Comparison of ENCODE assay signal across 10 cellular contexts in the genomic region with DNA sequence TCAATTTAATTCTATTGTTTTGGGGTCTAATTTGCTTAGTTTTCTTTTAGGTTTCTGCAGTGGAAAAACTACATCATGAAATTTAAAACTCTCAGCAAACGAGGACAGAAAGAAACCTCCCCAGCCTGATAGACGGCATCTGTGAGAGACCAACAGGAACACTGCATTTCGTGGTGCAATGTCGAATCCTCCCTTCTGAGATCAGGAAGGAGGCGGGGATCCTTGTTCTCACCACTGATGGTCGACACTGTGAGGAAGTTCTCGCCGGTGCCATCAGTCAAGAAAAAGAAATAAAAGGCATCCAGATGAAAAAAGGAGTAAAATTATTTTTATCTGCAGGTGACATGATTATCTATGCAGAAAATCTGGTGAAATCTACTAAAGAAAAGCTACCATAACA. TPM values are rescaled to one million over a fixed set of nuclear protein-coding genes. Genes with fewer than 3 reads are reported as not detected.
DNase-seq lines count a peak whose midpoint lies in the region; ATAC-seq, FAIRE-seq and TF ChIP-seq lines count a peak whose summit lies in the region.
"Had no signal": no experiment of that assay in that cellular context is flagged by ENCODE, and none has a peak within 500 bp of the region (broad histone marks: within the 10 kb centered on the region; RNA-seq: fewer than 3 reads in every experiment).

No MANE protein-coding gene starts in this region.

- ATAC-seq in T-cell (replicated peaks in 1 of 4), result peak; percentile 63 to 90 (median 71)
- ATAC-seq: HCT116 had no signal

- no peak for FAIRE-seq in frontal cortex (lab: Jason Lieb, UNC)

- H3K4me3 Mint-ChIP-seq in T-cell (peak overlapping the region; percentile 29 to 72 (median 39)), nephron progenitor cell (no peak overlapping the region)

- H3K36me3 Mint-ChIP-seq in T-cell (peaks cover 21% of the 10 kb centered on the region), nephron progenitor cell (ENCODE audit: low read depth) (peaks cover 47% of the 10 kb centered on the region)

- H3K4me3 ChIP-seq in fibroblast of the aortic adventitia (ENCODE audit: low read depth, low read length), result no peak overlapping the region

- no peaks in the 10 kb centered on the region for H3K27me3 Mint-ChIP-seq in T-cell
- peaks cover 3% of the 10 kb centered on the region for H3K27me3 Mint-ChIP-seq in nephron progenitor cell (ENCODE audit: low read depth, poor library complexity)

- TF ChIP-seq CTCF in fibroblast of the aortic adventitia (IDR thresholded peaks at IDR 0.05; ENCODE audit: insufficient read depth, low read length) (no peak), nephron progenitor cell (IDR thresholded peaks at IDR 0.05) (no peak)

- POLR2A ChIA-PET in T-cell (lab: Charles Lee), result no interaction called here

- peaks cover 37 to 53% (median 48%) of the 10 kb centered on the region in 3 donors for H3K4me1 Mint-ChIP-seq in T-cell
- peaks cover 35% of the 10 kb centered on the region for H3K4me1 Mint-ChIP-seq in nephron progenitor cell

- CTCF ChIA-PET in T-cell (lab: Charles Lee), result no interaction called here

- H3K27ac Mint-ChIP-seq in T-cell (peak overlapping the region; percentile 13 to 71), nephron progenitor cell (no peak overlapping the region)

- H3K9me3 Mint-ChIP-seq in T-cell, result peaks cover 0 to 6% (median 3%) of the 10 kb centered on the region in 3 donors
- H3K9me3 Mint-ChIP-seq in nephron progenitor cell, result peaks cover 24% of the 10 kb centered on the region

- peak; percentile 39 for DNase-seq in activated effector memory CD4-positive, alpha-beta T cell treated with anti-CD3 and anti-CD28 coated beads, Interleukin-2, amount 50 U/mL, for 16 hours
- DNase-seq in activated effector memory CD4-positive, alpha-beta T cell treated with Interleukin-2 at 50 U/mL for 16 hours, result no peak
- DNase-seq in T-cell, result peak in 5 of 34 experiments; percentile 21 to 35 (median 28)
- DNase-seq in fibroblast of the aortic adventitia (ENCODE audit: low read depth), result peak; percentile 2
- DNase-seq in frontal cortex (ENCODE audit: low spot score in 2 of 2), result no peak
- DNase-seq in nephron progenitor cell, result no peak
- DNase-seq in GOT3 (lab: John Stamatoyannopoulos, UW), result no peak
- DNase-seq: NCI-H2171 had no signal

- peak overlapping the region; percentile 7 for H3K27ac ChIP-seq in temporal lobe (ENCODE audit: low read depth, low read length)

RNA-seq across cellular contexts. Expression of a gene that starts 16.5 kb away (rescaled TPM):
- total RNA-seq in T-cell (100 to 1,000 TPM; 182 to 225 (median 218) TPM), fibroblast of the aortic adventitia (ENCODE audit: low replicate concordance) (49.4 and 66.9 TPM in 2 replicates), temporal lobe (46.2 TPM), frontal cortex (38.3 TPM)

RNA-seq across cellular contexts. Expression of a gene that starts 16.7 kb away (rescaled TPM):
- 10 to 100 TPM; 44.3 to 60.9 (median 53.0) TPM for total RNA-seq in T-cell
- total RNA-seq in fibroblast of the aortic adventitia (ENCODE audit: low replicate concordance), result 5.6 and 13.8 TPM in 2 replicates
- total RNA-seq in temporal lobe, result 22.6 TPM
- 18.8 TPM for total RNA-seq in frontal cortex

RNA-seq across cellular contexts. Expression of a gene that starts 57.8 kb away (rescaled TPM):
- total RNA-seq in T-cell (10 to 100 TPM; 22.6 to 46.4 (median 36.9) TPM), fibroblast of the aortic adventitia (ENCODE audit: low replicate concordance) (9.9 and 13.7 TPM in 2 replicates), temporal lobe (4.9 TPM), frontal cortex (6.1 TPM)

Comparison
In these comparisons a context has a peak if more than half of its experiments do, and no peak if none do; other contexts are left out.
1. DNase-seq: peak in activated effector memory CD4-positive, alpha-beta T cell treated with anti-CD3 and anti-CD28 coated beads, Interleukin-2, amount 50 U/mL, for 16 hours (single experiment) and fibroblast of the aortic adventitia (single experiment); none in activated effector memory CD4-positive, alpha-beta T cell treated with Interleukin-2 at 50 U/mL for 16 hours (single experiment), frontal cortex (0 of 2), nephron progenitor cell (single experiment) and GOT3 (single experiment).